21 cellular contexts compared by ENCODE assay signal in genomic region chr3:177212278-177212610, GRCh38. TPM values are rescaled to one million over a fixed set of nuclear protein-coding genes. Genes with fewer than 3 reads are reported as not detected.
DNase-seq lines count a peak whose midpoint lies in the region; ATAC-seq, FAIRE-seq and TF ChIP-seq lines count a peak whose summit lies in the region.
"Had no signal": no experiment of that assay in that cellular context is flagged by ENCODE, and none has a peak within 500 bp of the region (broad histone marks: within the 10 kb centered on the region; RNA-seq: fewer than 3 reads in every experiment).

No MANE protein-coding gene starts in this region.

- H3K4me1 ChIP-seq in mucosa of stomach (ENCODE audit: control insufficient read depth, insufficient read depth, low read length) = peaks cover 53% of the 10 kb centered on the region
- H3K4me1 ChIP-seq: foreskin keratinocyte had no signal

- H3K27me3 Mint-ChIP-seq in activated T-helper 17 cell treated with anti-CD3 and anti-CD28 coated beads, Interleukin-2, amount 50 U/mL, for 72 hours = no peaks in the 10 kb centered on the region
- H3K27me3 Mint-ChIP-seq: activated naive CD4-positive, alpha-beta T cell treated with anti-CD3 and anti-CD28 coated beads, Interleukin-2, amount 10 ng/mL, durations not matched to agents 7 days and 5 days had no signal

- H3K4me3 Mint-ChIP-seq in activated T-helper 17 cell treated with anti-CD3 and anti-CD28 coated beads, Interleukin-2, amount 50 U/mL, for 72 hours = no peak overlapping the region
- H3K4me3 Mint-ChIP-seq: activated naive CD4-positive, alpha-beta T cell treated with anti-CD3 and anti-CD28 coated beads, Interleukin-2, amount 10 ng/mL, durations not matched to agents 7 days and 5 days; H9 had no signal

- no peak for TF ChIP-seq POLR2A in GM12891 (IDR thresholded peaks at IDR 0.05; ENCODE audit: low read depth, low read length)

- DNase-seq in NCI-H146 (lab: John Stamatoyannopoulos, UW) (peak; percentile 69), NCI-H146 treated with DMSO at 0.1 percent for 48 hours (lab: John Stamatoyannopoulos, UW; ENCODE audit: unreplicated experiment) (no peak), DMS 273 treated with DMSO at 0.1 percent for 48 hours (lab: John Stamatoyannopoulos, UW) (no peak), GM12891 (ENCODE audit: insufficient read length, low spot score) (no peak)
- DNase-seq: activated CD4-positive, alpha-beta T cell treated with anti-CD3 and anti-CD28 coated beads for 1 hour; activated CD8-positive, alpha-beta memory T cell treated with anti-CD3 and anti-CD28 coated beads, Interleukin-2, amount 50 U/mL, for 4 hours; activated naive CD4-positive, alpha-beta T cell treated with anti-CD3 and anti-CD28 coated beads, Interleukin-2, amount 10 ng/mL, durations not matched to agents 7 days and 5 days; C1 segment of cervical spinal cord; foreskin keratinocyte; H9; kidney glomerular epithelial cell; MV-4-11; NCI-H2171; stimulated activated CD4-positive, alpha-beta T cell treated with anti-CD3 and anti-CD28 coated beads, Interleukin-12 subunit alpha, Interleukin-12 subunit beta, amount 100 ng/mL, for 4 hours; thyroid gland had no signal

- no peaks in the 10 kb centered on the region for H3K27me3 ChIP-seq in mucosa of stomach (ENCODE audit: control insufficient read depth, insufficient read depth, low read length)
- H3K27me3 ChIP-seq: foreskin keratinocyte, thyroid gland had no signal

- H3K9me3 Mint-ChIP-seq in activated T-helper 17 cell treated with anti-CD3 and anti-CD28 coated beads, Interleukin-2, amount 50 U/mL, for 72 hours = no peaks in the 10 kb centered on the region
- H3K9me3 Mint-ChIP-seq: activated naive CD4-positive, alpha-beta T cell treated with anti-CD3 and anti-CD28 coated beads, Interleukin-2, amount 10 ng/mL, durations not matched to agents 7 days and 5 days; H9 had no signal

- no peak for FAIRE-seq in GM12891 (lab: Jason Lieb, UNC)
- FAIRE-seq: colon had no signal

- peak overlapping the region; percentile 16 for H3K9ac ChIP-seq in mucosa of stomach (ENCODE audit: low read length)

- no peaks in the 10 kb centered on the region for H3K4me1 Mint-ChIP-seq in activated T-helper 17 cell treated with anti-CD3 and anti-CD28 coated beads, Interleukin-2, amount 50 U/mL, for 72 hours

- no peaks in the 10 kb centered on the region for H3K36me3 Mint-ChIP-seq in activated T-helper 17 cell treated with anti-CD3 and anti-CD28 coated beads, Interleukin-2, amount 50 U/mL, for 72 hours (ENCODE audit: low read depth)
- H3K36me3 Mint-ChIP-seq: activated naive CD4-positive, alpha-beta T cell treated with anti-CD3 and anti-CD28 coated beads, Interleukin-2, amount 10 ng/mL, durations not matched to agents 7 days and 5 days had no signal

- no peak overlapping the region for H3K4me3 ChIP-seq in mucosa of stomach (ENCODE audit: low read length)
- H3K4me3 ChIP-seq: thyroid gland had no signal

- no peaks in the 10 kb centered on the region for H3K9me3 ChIP-seq in mucosa of stomach (ENCODE audit: control insufficient read depth, low read length)
- H3K9me3 ChIP-seq: thyroid gland had no signal

- no peaks in the 10 kb centered on the region for H3K36me3 ChIP-seq in mucosa of stomach (ENCODE audit: control insufficient read depth, insufficient read depth, low read length)
- H3K36me3 ChIP-seq: thyroid gland had no signal

- H3K27ac Mint-ChIP-seq in activated T-helper 17 cell treated with anti-CD3 and anti-CD28 coated beads, Interleukin-2, amount 50 U/mL, for 72 hours = no peak overlapping the region
- H3K27ac Mint-ChIP-seq: activated naive CD4-positive, alpha-beta T cell treated with anti-CD3 and anti-CD28 coated beads, Interleukin-2, amount 10 ng/mL, durations not matched to agents 7 days and 5 days; H9 had no signal

- peak; percentile 46 for ATAC-seq in GM18909 (IDR thresholded peaks at IDR 0.05; ENCODE audit: poor library complexity, unreplicated experiment)
- ATAC-seq in activated T-helper 17 cell treated with anti-CD3 and anti-CD28 coated beads, Interleukin-2, amount 50 U/mL, for 72 hours (replicated peaks) = peak; percentile 11
- no peak for ATAC-seq in HG02840 (IDR thresholded peaks at IDR 0.05; ENCODE audit: low FRiP score, unreplicated experiment)
- ATAC-seq: foreskin keratinocyte, SK-N-SH treated with all-trans-retinoic acid at 6 μM for 48 hours had no signal

TF ChIP-seq in GM12891, 5 proteins besides CTCF, POLR2A, EP300 and RAD21:
- TF ChIP-seq SPI1 (IDR thresholded peaks at IDR 0.05; ENCODE audit: low read depth, low read length) (no peak), TAF1 (IDR thresholded peaks at IDR 0.05; ENCODE audit: low read depth, low read length) (no peak), POU2F2 (IDR thresholded peaks at IDR 0.05; ENCODE audit: low read depth, low read length) (no peak), PAX5 (IDR thresholded peaks at IDR 0.05; ENCODE audit: insufficient read depth, low read length, severe bottlenecking) (no peak), POLR2AphosphoS5 (IDR thresholded peaks at IDR 0.05; ENCODE audit: low read depth, low read length) (no peak)

RNA-seq across cellular contexts. Expression of gene TBL1XR1, which starts 15.0 kb away (rescaled TPM):
- 100 to 1,000 TPM; 131 to 180 TPM for total RNA-seq in activated T-helper 17 cell treated with anti-CD3 and anti-CD28 coated beads, Interleukin-2, amount 50 U/mL, for 72 hours
- polyA plus RNA-seq in GM12891 (2012; ENCODE audit: low read depth, missing spikeins) = 26.8 TPM
